ENCODE assay signal across 17 cellular contexts in the genomic region with DNA sequence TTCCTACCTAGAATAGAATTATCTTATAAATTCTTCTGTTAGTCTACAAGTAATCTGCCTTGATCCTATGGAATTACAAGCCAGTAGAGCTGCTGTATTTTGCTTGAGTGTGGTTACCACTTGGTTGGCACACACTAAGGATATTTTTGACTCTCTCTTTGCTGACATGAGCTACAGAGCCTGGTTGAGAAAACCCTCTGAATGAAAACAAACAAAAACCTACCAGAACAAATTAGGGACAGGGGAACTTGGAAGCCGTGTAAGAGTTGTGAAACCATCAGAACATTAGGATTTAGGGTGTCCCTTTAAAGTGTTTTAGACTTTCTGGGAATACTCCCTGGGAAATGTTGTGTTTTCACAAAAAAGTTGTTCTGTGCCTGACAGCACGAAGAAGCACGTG. TPM values are rescaled to one million over a fixed set of nuclear protein-coding genes. Genes with fewer than 3 reads are reported as not detected.
DNase-seq lines count a peak whose midpoint lies in the region; ATAC-seq and TF ChIP-seq lines count a peak whose summit lies in the region.
"Had no signal": no experiment of that assay in that cellular context is flagged by ENCODE, and none has a peak within 500 bp of the region (broad histone marks: within the 10 kb centered on the region; RNA-seq: fewer than 3 reads in every experiment).

No MANE protein-coding gene starts in this region.

- H3K79me2 ChIP-seq in PC-3 (ENCODE audit: low read length), result no peaks in the 10 kb centered on the region

- no peaks in the 10 kb centered on the region for H3K9me3 Mint-ChIP-seq in chondrocyte (ENCODE audit: low read depth)
- no peaks in the 10 kb centered on the region for H3K9me3 Mint-ChIP-seq in activated T-cell treated with anti-CD3 and anti-CD28 coated beads, Interleukin-2, amount 50 U/mL, for 72 hours
- H3K9me3 Mint-ChIP-seq: H9 had no signal

- no peaks in the 10 kb centered on the region for H3K36me3 ChIP-seq in PC-3 (ENCODE audit: low read depth, low read length)
- H3K36me3 ChIP-seq in right lobe of liver, result peaks cover 0 to 2% (median under 1%) of the 10 kb centered on the region in 4 donors
- no peaks in the 10 kb centered on the region for H3K36me3 ChIP-seq in suprapubic skin

- WGBS in right lobe of liver (ENCODE audit: insufficient coverage, low coverage, low lambda C conversion rate, missing lambda C conversion rate), result 27% methylated on average over 3 of the region's 3 CpGs
- 50% methylated on average over 3 of the region's 3 CpGs for WGBS in suprapubic skin

- H2AFZ ChIP-seq in PC-3 (ENCODE audit: low read length), result no peak overlapping the region

- ATAC-seq in PC-3 (no peak), right lobe of liver (peak; percentile 73 to 83 (median 82))
- no peak for ATAC-seq in activated T-cell treated with anti-CD3 and anti-CD28 coated beads, Interleukin-2, amount 50 U/mL, for 72 hours (replicated peaks in 1 of 2)
- ATAC-seq: Panc1 had no signal

- H3K9me3 ChIP-seq in PC-3 (ENCODE audit: low read length) (no peaks in the 10 kb centered on the region), right lobe of liver (no peaks in the 10 kb centered on the region), suprapubic skin (no peaks in the 10 kb centered on the region)
- H3K9me3 ChIP-seq: Caco-2 had no signal

- 0 out of 2 replicates have a peak, but pooled peaks cover 10% of the 10 kb centered on the region for H3K4me1 ChIP-seq in PC-3 (ENCODE audit: insufficient read depth, low read length)
- peaks cover 0 to 15% (median 7%) of the 10 kb centered on the region in 4 donors for H3K4me1 ChIP-seq in right lobe of liver
- H3K4me1 ChIP-seq in suprapubic skin, result no peaks in the 10 kb centered on the region
- H3K4me1 ChIP-seq: Caco-2 had no signal

- TF ChIP-seq CTCF in PC-3 (conservative IDR thresholded peaks at IDR 0.05; ENCODE audit: low read depth, low read length) (no peak), chondrocyte (IDR thresholded peaks at IDR 0.05) (no peak), right lobe of liver (IDR thresholded peaks at IDR 0.05) (no peak), suprapubic skin (IDR thresholded peaks at IDR 0.05) (no peak)

- no peak overlapping the region for H3K4me3 Mint-ChIP-seq in chondrocyte (ENCODE audit: unreplicated experiment)
- no peak overlapping the region for H3K4me3 Mint-ChIP-seq in activated T-cell treated with anti-CD3 and anti-CD28 coated beads, Interleukin-2, amount 50 U/mL, for 72 hours
- H3K4me3 Mint-ChIP-seq: B cell; CD4-positive, CD25-positive, alpha-beta regulatory T cell; H9 had no signal

- H3K9me2 ChIP-seq in PC-3 (replicated peaks; ENCODE audit: low read length), result no peaks in the 10 kb centered on the region

- peaks cover 17% of the 10 kb centered on the region for H3K4me1 Mint-ChIP-seq in chondrocyte (ENCODE audit: low read depth)
- H3K4me1 Mint-ChIP-seq in activated T-cell treated with anti-CD3 and anti-CD28 coated beads, Interleukin-2, amount 50 U/mL, for 72 hours (ENCODE audit: low read depth), result no peaks in the 10 kb centered on the region
- H3K4me1 Mint-ChIP-seq: B cell had no signal

- intact Hi-C loops in PC-3 (cut with micrococcal nuclease) (loop anchor here (5.0 kb wide), 1 partner anchor 294 kb away; no protein-coding TSS in a partner anchor), right lobe of liver (cut with DNase I) (no loop called here)

- H3K4me2 ChIP-seq in PC-3 (ENCODE audit: low read length), result 0 out of 2 replicates have a peak overlapping the region, but pooled peaks have one; percentile 4

- TF ChIP-seq EP300 in suprapubic skin (IDR thresholded peaks at IDR 0.05), result no peak

- no peaks in the 10 kb centered on the region for H3K36me3 Mint-ChIP-seq in chondrocyte (ENCODE audit: low read depth)
- H3K36me3 Mint-ChIP-seq in activated T-cell treated with anti-CD3 and anti-CD28 coated beads, Interleukin-2, amount 50 U/mL, for 72 hours (ENCODE audit: insufficient read depth in 2 of 2), result no peaks in the 10 kb centered on the region
- H3K36me3 Mint-ChIP-seq: CD4-positive, CD25-positive, alpha-beta regulatory T cell had no signal

- H3F3A ChIP-seq in PC-3 (ENCODE audit: low read length, unreplicated experiment), result no peaks in the 10 kb centered on the region

- 0 out of 2 replicates have a peak overlapping the region, but pooled peaks have one; percentile 16 for H3K27ac ChIP-seq in PC-3 (ENCODE audit: low read length)
- peak overlapping the region; percentile 5 to 95 (median 72) for H3K27ac ChIP-seq in right lobe of liver
- H3K27ac ChIP-seq in suprapubic skin, result no peak overlapping the region

- H3K27me3 ChIP-seq in PC-3 (ENCODE audit: low read length) (no peaks in the 10 kb centered on the region), right lobe of liver (no peaks in the 10 kb centered on the region), suprapubic skin (no peaks in the 10 kb centered on the region)

- H3K27ac Mint-ChIP-seq in chondrocyte (ENCODE audit: unreplicated experiment), result peak overlapping the region; percentile 62
- no peak overlapping the region for H3K27ac Mint-ChIP-seq in activated T-cell treated with anti-CD3 and anti-CD28 coated beads, Interleukin-2, amount 50 U/mL, for 72 hours
- H3K27ac Mint-ChIP-seq: B cell; CD4-positive, CD25-positive, alpha-beta regulatory T cell; H9 had no signal

- CTCF ChIA-PET in PC-3 (lab: Charles Lee), result no interaction called here

- H3K9ac ChIP-seq in PC-3 (ENCODE audit: low read length), result no peak overlapping the region

- BruUV-seq in PC-3 (replicated peaks; lab: Mats Ljungman, UMichigan), result no TSS peak

- H3K27me3 Mint-ChIP-seq in chondrocyte (ENCODE audit: low read depth), result no peaks in the 10 kb centered on the region
- H3K27me3 Mint-ChIP-seq in activated T-cell treated with anti-CD3 and anti-CD28 coated beads, Interleukin-2, amount 50 U/mL, for 72 hours (ENCODE audit: low read depth), result peaks cover 8% of the 10 kb centered on the region

- no peak overlapping the region for H3K4me3 ChIP-seq in PC-3 (ENCODE audit: low read length)
- H3K4me3 ChIP-seq in right lobe of liver, result peak overlapping the region in 2 of 3 donors; percentile 54 to 59
- H3K4me3 ChIP-seq in suprapubic skin, result no peak overlapping the region

- DNase-seq in PC-3 (no peak), chondrocyte (ENCODE audit: low spot score) (no peak), right lobe of liver (peak in 1 of 3 donors; percentile 51), superior temporal gyrus (ENCODE audit: extremely low spot score) (peak; percentile 62), suprapubic skin (ENCODE audit: low spot score in 2 of 2) (no peak), DMS53 (lab: John Stamatoyannopoulos, UW) (no peak)
- DNase-seq in activated T-cell treated with anti-CD3 and anti-CD28 coated beads, Interleukin-2, amount 50 U/mL, for 72 hours, result no peak
- DNase-seq: Caco-2; CD4-positive, CD25-positive, alpha-beta regulatory T cell; H9; NCI-H1105 treated with DMSO at 0.1 percent for 48 hours; NCI-H1694 treated with DMSO at 0.1 percent for 48 hours; NCI-H2107; NCI-H2227 treated with DMSO at 0.1 percent for 48 hours; NCI-H524 had no signal

- no peaks in the 10 kb centered on the region for H4K20me1 ChIP-seq in PC-3 (ENCODE audit: low read length)

- POLR2A ChIA-PET in PC-3 (lab: Charles Lee; ENCODE audit: unreplicated experiment), result no interaction called here

- TF ChIP-seq POLR2A in right lobe of liver (IDR thresholded peaks at IDR 0.05), result peak; percentile 3
- TF ChIP-seq POLR2A in suprapubic skin (IDR thresholded peaks at IDR 0.05), result no peak

RNA-seq across cellular contexts. Expression of a gene that starts 20.5 kb away (rescaled TPM):
- total RNA-seq in PC-3 (2014; rRNA removed), result not detected in 2 replicates
- 0.05 to 0.41 TPM in 2 of 3 replicates, not detected in the other for total RNA-seq in chondrocyte
- 1 to 10 TPM; 1.1 to 5.1 (median 1.9) TPM for total RNA-seq in right lobe of liver
- total RNA-seq in suprapubic skin, result 1 to 10 TPM in 1 of 4 donors, under 1 TPM in 3; 0.26 to 1.2 (median 0.62) TPM
- total RNA-seq in activated T-cell treated with anti-CD3 and anti-CD28 coated beads, Interleukin-2, amount 50 U/mL, for 72 hours, result 1 to 10 TPM in 1 of 2 donors, under 1 TPM in 1; 1.00 to 4.2 TPM
- total RNA-seq: Caco-2, H9 had no signal

Comparison
In these comparisons a context has a peak if more than half of its experiments do, and no peak if none do; other contexts are left out.
1. ATAC-seq: peak in right lobe of liver (4 of 4); none in PC-3 (single experiment) and activated T-cell treated with anti-CD3 and anti-CD28 coated beads, Interleukin-2, amount 50 U/mL, for 72 hours (0 of 2).
2. H3K4me3 ChIP-seq: peak in right lobe of liver (2 of 3); none in PC-3 (single experiment) and suprapubic skin (single experiment).